ENCODE assay signal across 15 cellular contexts in the genomic region with DNA sequence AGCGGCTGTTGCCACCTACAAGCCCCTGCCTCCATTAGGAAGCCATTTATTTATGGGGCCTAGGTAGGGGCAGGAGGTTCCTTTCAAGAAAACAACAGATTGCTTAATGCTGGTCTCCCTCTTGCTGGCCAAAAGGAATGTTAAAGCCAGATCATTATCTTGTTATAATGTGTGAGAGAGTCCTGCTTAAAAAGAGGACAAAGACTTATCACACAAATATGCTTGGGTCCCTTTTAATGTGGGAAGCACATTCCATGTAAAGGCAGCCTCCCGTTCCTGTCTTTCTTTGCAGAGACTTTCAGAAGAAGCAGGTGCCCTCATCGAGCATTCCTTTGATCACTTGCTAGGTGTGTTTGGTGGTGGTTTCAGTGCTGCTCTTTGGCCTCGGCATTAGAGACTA.
DNase-seq lines count a peak whose midpoint lies in the region; ATAC-seq, FAIRE-seq and TF ChIP-seq lines count a peak whose summit lies in the region.
"Had no signal": no experiment of that assay in that cellular context is flagged by ENCODE, and none has a peak within 500 bp of the region (broad histone marks: within the 10 kb centered on the region; RNA-seq: fewer than 3 reads in every experiment).

No MANE protein-coding gene starts in this region.

- H3F3A ChIP-seq in SK-N-SH (replicated peaks; ENCODE audit: insufficient read depth), result no peaks in the 10 kb centered on the region

- TF ChIP-seq EP300 in SK-N-SH (IDR thresholded peaks at IDR 0.05; ENCODE audit: borderline replicate concordance in 1 of 2, low read depth in 1 of 2, low read length in 1 of 2), result no peak
- no peak for TF ChIP-seq EP300 in upper lobe of left lung (IDR thresholded peaks at IDR 0.05)

- no peak overlapping the region for H3K27ac ChIP-seq in SK-N-SH (ENCODE audit: low read depth in 2 of 2, low read length in 1 of 2)
- no peak overlapping the region for H3K27ac ChIP-seq in astrocyte (ENCODE audit: low read depth, low read length)
- H3K27ac ChIP-seq in upper lobe of left lung, result peak overlapping the region; percentile 17 to 30 (median 24)
- H3K27ac ChIP-seq: 22Rv1, left lung had no signal

- ATAC-seq in SK-N-SH treated with all-trans-retinoic acid at 6 μM for 48 hours (no peak), upper lobe of left lung (ENCODE audit: low FRiP score in 2 of 2) (no peak), GM21515 (IDR thresholded peaks at IDR 0.05; ENCODE audit: unreplicated experiment) (no peak)
- ATAC-seq: left lung; stimulated activated naive CD8-positive, alpha-beta T cell treated with anti-CD3 and anti-CD28 coated beads, Interleukin-15, amount 100 ng/mL, for 72 hours had no signal

- H3K79me2 ChIP-seq in SK-N-SH (ENCODE audit: insufficient read depth), result peaks cover 41% of the 10 kb centered on the region
- peaks cover 25% of the 10 kb centered on the region for H3K79me2 ChIP-seq in astrocyte (ENCODE audit: insufficient read depth, low read length)

- TF ChIP-seq POLR2A in upper lobe of left lung (IDR thresholded peaks at IDR 0.05), result no peak

- peaks cover 2% of the 10 kb centered on the region for H3K9me3 Mint-ChIP-seq in astrocyte (ENCODE audit: unreplicated experiment)

- peaks cover 18% of the 10 kb centered on the region for H3K4me1 Mint-ChIP-seq in astrocyte (ENCODE audit: low read depth, unreplicated experiment)
- H3K4me1 Mint-ChIP-seq: stimulated activated naive CD8-positive, alpha-beta T cell treated with anti-CD3 and anti-CD28 coated beads, Interleukin-15, amount 100 ng/mL, for 72 hours had no signal

- peak overlapping the region; percentile 5 for H3K4me3 Mint-ChIP-seq in astrocyte (ENCODE audit: unreplicated experiment)
- H3K4me3 Mint-ChIP-seq: activated naive CD4-positive, alpha-beta T cell treated with anti-CD3 and anti-CD28 coated beads for 36 hours; CD8-positive, alpha-beta memory T cell; stimulated activated naive CD8-positive, alpha-beta T cell treated with anti-CD3 and anti-CD28 coated beads, Interleukin-15, amount 100 ng/mL, for 72 hours had no signal

- DNase-seq in SK-N-SH (no peak), astrocyte (ENCODE audit: low read depth) (peak; percentile 54), kidney tubule cell (ENCODE audit: low spot score) (peak; percentile 55), upper lobe of left lung (no peak), NCI-H524 treated with DMSO at 0.1 percent for 48 hours (lab: John Stamatoyannopoulos, UW) (no peak), NCI-H748 (lab: John Stamatoyannopoulos, UW; ENCODE audit: unreplicated experiment) (no peak)
- DNase-seq: activated naive CD4-positive, alpha-beta T cell treated with anti-CD3 and anti-CD28 coated beads for 36 hours; CD8-positive, alpha-beta memory T cell; GF-D8; GOT3; left lung; stimulated activated naive CD8-positive, alpha-beta T cell treated with anti-CD3 and anti-CD28 coated beads, Interleukin-15, amount 100 ng/mL, for 72 hours had no signal

- CTCF ChIA-PET in SK-N-SH (lab: Yijun Ruan, JAX), result interaction anchor here (0.6 kb wide), 1 partner anchor 18 kb away, joined by 3 read pairs; no protein-coding TSS in a partner anchor

- H3K4me3 ChIP-seq in SK-N-SH (ENCODE audit: low read depth in 2 of 2, low read length in 1 of 2), result no peak overlapping the region
- H3K4me3 ChIP-seq in astrocyte (ENCODE audit: insufficient read depth, low read depth, low read length), result no peak overlapping the region
- peak overlapping the region in 1 of 4 donors; percentile 23 for H3K4me3 ChIP-seq in upper lobe of left lung
- H3K4me3 ChIP-seq: left lung had no signal

- H3K4me2 ChIP-seq in SK-N-SH (peak overlapping the region; percentile 21; the same call in 1 of the 2 replicates), astrocyte (ENCODE audit: low read length) (peak overlapping the region; percentile 16)

- H3K36me3 Mint-ChIP-seq in astrocyte (ENCODE audit: low read depth, unreplicated experiment), result peaks cover 15% of the 10 kb centered on the region
- H3K36me3 Mint-ChIP-seq: CD8-positive, alpha-beta memory T cell had no signal

- TF ChIP-seq RAD21 in SK-N-SH (IDR thresholded peaks at IDR 0.05; ENCODE audit: low read length), result no peak

- TF ChIP-seq CTCF in SK-N-SH (IDR thresholded peaks at IDR 0.05), result no peak
- TF ChIP-seq CTCF in astrocyte (IDR thresholded peaks at IDR 0.05; ENCODE audit: insufficient read depth, low read depth, low read length), result no peak
- no peak for TF ChIP-seq CTCF in upper lobe of left lung (IDR thresholded peaks at IDR 0.05)

- peaks cover 32% of the 10 kb centered on the region; the same call in 1 of the 2 replicates for H4K20me1 ChIP-seq in SK-N-SH (ENCODE audit: insufficient read depth)
- peaks cover 81% of the 10 kb centered on the region for H4K20me1 ChIP-seq in astrocyte (ENCODE audit: insufficient read depth, low read length)

- POLR2A ChIA-PET in SK-N-SH (lab: Yijun Ruan, JAX), result no interaction called here

- no peaks in the 10 kb centered on the region for H3K36me3 ChIP-seq in SK-N-SH (replicated peaks in 1 of 2; ENCODE audit: control insufficient read depth in 1 of 2, insufficient read depth in 2 of 2, low read length in 1 of 2)
- no peaks in the 10 kb centered on the region for H3K36me3 ChIP-seq in astrocyte (ENCODE audit: insufficient read depth, low read length)
- no peaks in the 10 kb centered on the region for H3K36me3 ChIP-seq in upper lobe of left lung
- H3K36me3 ChIP-seq: left lung had no signal

- no peak overlapping the region for H3K27ac Mint-ChIP-seq in astrocyte (ENCODE audit: unreplicated experiment)
- H3K27ac Mint-ChIP-seq: activated naive CD4-positive, alpha-beta T cell treated with anti-CD3 and anti-CD28 coated beads for 36 hours; stimulated activated naive CD8-positive, alpha-beta T cell treated with anti-CD3 and anti-CD28 coated beads, Interleukin-15, amount 100 ng/mL, for 72 hours had no signal

- H3K9me3 ChIP-seq in SK-N-SH, result no peaks in the 10 kb centered on the region
- no peaks in the 10 kb centered on the region for H3K9me3 ChIP-seq in astrocyte (ENCODE audit: insufficient read depth, low read depth, low read length)
- peaks cover 0 to 8% (median 2%) of the 10 kb centered on the region in 4 donors for H3K9me3 ChIP-seq in upper lobe of left lung

- no peaks in the 10 kb centered on the region for H3K9me2 ChIP-seq in SK-N-SH

- FAIRE-seq in astrocyte (lab: Jason Lieb, UNC), result no peak

- WGBS in SK-N-SH (ENCODE audit: low lambda C conversion rate), result 63% methylated on average over 4 of the region's 4 CpGs
- 42 to 62% methylated on average over 4 of the region's 4 CpGs for WGBS in upper lobe of left lung, 2 donors

- H3K27me3 ChIP-seq in SK-N-SH (ENCODE audit: insufficient read depth) (no peaks in the 10 kb centered on the region), astrocyte (ENCODE audit: insufficient read depth, low read length) (no peaks in the 10 kb centered on the region), upper lobe of left lung (no peaks in the 10 kb centered on the region)
- H3K27me3 ChIP-seq: left lung had no signal

- H3K9ac ChIP-seq in SK-N-SH (no peak overlapping the region), astrocyte (ENCODE audit: low read length) (no peak overlapping the region)

- H3K4me1 ChIP-seq in SK-N-SH (ENCODE audit: control insufficient read depth in 1 of 2, insufficient read depth in 2 of 2, low read depth in 1 of 2, low read length in 1 of 2), result peaks cover 4 to 15% of the 10 kb centered on the region in 2 experiments; a peak in 2 of 4 replicates
- peaks cover 5% of the 10 kb centered on the region for H3K4me1 ChIP-seq in astrocyte (ENCODE audit: insufficient read depth, low read length)
- H3K4me1 ChIP-seq in upper lobe of left lung, result peaks cover 7 to 39% (median 24%) of the 10 kb centered on the region in 4 donors

- H2AFZ ChIP-seq in SK-N-SH (ENCODE audit: low read depth), result no peak overlapping the region
- no peak overlapping the region for H2AFZ ChIP-seq in astrocyte (ENCODE audit: low read depth, low read length)

- H3K27me3 Mint-ChIP-seq in astrocyte (ENCODE audit: low read depth, unreplicated experiment), result no peaks in the 10 kb centered on the region

TF ChIP-seq in SK-N-SH, 30 proteins besides CTCF, POLR2A, EP300 and RAD21 (continues in another document):
- TF ChIP-seq RFX5 (IDR thresholded peaks at IDR 0.05; ENCODE audit: low read length), result no peak
- TF ChIP-seq MXI1 (IDR thresholded peaks at IDR 0.05; ENCODE audit: low read depth, low read length), result no peak
- no peak for TF ChIP-seq YY1 (IDR thresholded peaks at IDR 0.05; ENCODE audit: low read depth)
- no peak for TF ChIP-seq FOXM1 (IDR thresholded peaks at IDR 0.05; ENCODE audit: low read depth)
- TF ChIP-seq, protein P1, sequence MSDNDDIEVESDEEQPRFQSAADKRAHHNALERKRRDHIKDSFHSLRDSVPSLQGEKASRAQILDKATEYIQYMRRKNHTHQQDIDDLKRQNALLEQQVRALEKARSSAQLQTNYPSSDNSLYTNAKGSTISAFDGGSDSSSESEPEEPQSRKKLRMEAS (IDR thresholded peaks at IDR 0.05; ENCODE audit: low read depth), result no peak
- TF ChIP-seq, protein P2, sequence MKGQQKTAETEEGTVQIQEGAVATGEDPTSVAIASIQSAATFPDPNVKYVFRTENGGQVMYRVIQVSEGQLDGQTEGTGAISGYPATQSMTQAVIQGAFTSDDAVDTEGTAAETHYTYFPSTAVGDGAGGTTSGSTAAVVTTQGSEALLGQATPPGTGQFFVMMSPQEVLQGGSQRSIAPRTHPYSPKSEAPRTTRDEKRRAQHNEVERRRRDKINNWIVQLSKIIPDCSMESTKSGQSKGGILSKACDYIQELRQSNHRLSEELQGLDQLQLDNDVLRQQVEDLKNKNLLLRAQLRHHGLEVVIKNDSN (IDR thresholded peaks at IDR 0.05; ENCODE audit: borderline replicate concordance, low read depth), result no peak
- TF ChIP-seq TEAD4 (IDR thresholded peaks at IDR 0.05; ENCODE audit: borderline replicate concordance, insufficient read depth), result no peak

TF ChIP-seq in SK-N-SH treated with all-trans-retinoic acid at 6 μM for 48 hours, 23 proteins besides CTCF, POLR2A, EP300 and RAD21 (continues in another document):
- TF ChIP-seq CSDC2 (CRISPR knock-in tag; IDR thresholded peaks at IDR 0.05), result no peak
- no peak for TF ChIP-seq OSR1 (CRISPR knock-in tag; IDR thresholded peaks at IDR 0.05)
- TF ChIP-seq TOX (CRISPR knock-in tag; IDR thresholded peaks at IDR 0.05; ENCODE audit: borderline replicate concordance), result no peak
- TF ChIP-seq GLIS3 (CRISPR knock-in tag; IDR thresholded peaks at IDR 0.05), result no peak
- TF ChIP-seq, protein P3, sequence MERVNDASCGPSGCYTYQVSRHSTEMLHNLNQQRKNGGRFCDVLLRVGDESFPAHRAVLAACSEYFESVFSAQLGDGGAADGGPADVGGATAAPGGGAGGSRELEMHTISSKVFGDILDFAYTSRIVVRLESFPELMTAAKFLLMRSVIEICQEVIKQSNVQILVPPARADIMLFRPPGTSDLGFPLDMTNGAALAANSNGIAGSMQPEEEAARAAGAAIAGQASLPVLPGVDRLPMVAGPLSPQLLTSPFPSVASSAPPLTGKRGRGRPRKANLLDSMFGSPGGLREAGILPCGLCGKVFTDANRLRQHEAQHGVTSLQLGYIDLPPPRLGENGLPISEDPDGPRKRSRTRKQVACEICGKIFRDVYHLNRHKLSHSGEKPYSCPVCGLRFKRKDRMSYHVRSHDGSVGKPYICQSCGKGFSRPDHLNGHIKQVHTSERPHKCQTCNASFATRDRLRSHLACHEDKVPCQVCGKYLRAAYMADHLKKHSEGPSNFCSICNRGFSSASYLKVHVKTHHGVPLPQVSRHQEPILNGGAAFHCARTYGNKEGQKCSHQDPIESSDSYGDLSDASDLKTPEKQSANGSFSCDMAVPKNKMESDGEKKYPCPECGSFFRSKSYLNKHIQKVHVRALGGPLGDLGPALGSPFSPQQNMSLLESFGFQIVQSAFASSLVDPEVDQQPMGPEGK (CRISPR knock-in tag; IDR thresholded peaks at IDR 0.05; ENCODE audit: borderline replicate concordance), result no peak

Comparison
In these comparisons a context has a peak if more than half of its experiments do, and no peak if none do; other contexts are left out.
1. DNase-seq: peak in astrocyte (single experiment) and kidney tubule cell (single experiment); none in SK-N-SH (single experiment), upper lobe of left lung (0 of 2), NCI-H524 treated with DMSO at 0.1 percent for 48 hours (single experiment) and NCI-H748 (single experiment).
2. H3K27ac ChIP-seq: peak in upper lobe of left lung (4 of 4); none in SK-N-SH (0 of 2) and astrocyte (single experiment).